ENCODE assay signal across 1 cellular context in the genomic region with DNA sequence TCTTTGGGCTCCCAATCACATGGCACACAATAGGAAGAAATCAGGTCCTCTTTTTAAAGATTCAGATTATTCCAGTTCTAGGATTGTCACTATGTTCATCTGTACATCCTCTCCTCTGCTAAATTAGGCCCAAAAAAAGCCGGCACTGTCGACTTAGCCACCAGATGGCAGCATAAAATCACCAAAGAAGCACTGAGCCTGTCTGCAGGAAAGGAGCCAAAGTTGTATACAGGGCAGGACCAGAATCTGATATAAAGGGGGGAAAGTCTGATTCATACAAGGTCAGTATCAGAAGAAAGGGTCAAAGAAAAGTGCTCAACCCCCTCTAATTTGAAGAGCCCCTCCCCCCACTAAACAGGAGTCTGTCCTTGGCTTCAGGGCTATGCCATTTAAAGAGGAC.
TF ChIP-seq lines count a peak whose summit lies in the region.

No MANE protein-coding gene starts in this region.

TF ChIP-seq in HEK293, 187 proteins besides CTCF, POLR2A, EP300 and RAD21 (continued from another document):
- TF ChIP-seq, protein P1, sequence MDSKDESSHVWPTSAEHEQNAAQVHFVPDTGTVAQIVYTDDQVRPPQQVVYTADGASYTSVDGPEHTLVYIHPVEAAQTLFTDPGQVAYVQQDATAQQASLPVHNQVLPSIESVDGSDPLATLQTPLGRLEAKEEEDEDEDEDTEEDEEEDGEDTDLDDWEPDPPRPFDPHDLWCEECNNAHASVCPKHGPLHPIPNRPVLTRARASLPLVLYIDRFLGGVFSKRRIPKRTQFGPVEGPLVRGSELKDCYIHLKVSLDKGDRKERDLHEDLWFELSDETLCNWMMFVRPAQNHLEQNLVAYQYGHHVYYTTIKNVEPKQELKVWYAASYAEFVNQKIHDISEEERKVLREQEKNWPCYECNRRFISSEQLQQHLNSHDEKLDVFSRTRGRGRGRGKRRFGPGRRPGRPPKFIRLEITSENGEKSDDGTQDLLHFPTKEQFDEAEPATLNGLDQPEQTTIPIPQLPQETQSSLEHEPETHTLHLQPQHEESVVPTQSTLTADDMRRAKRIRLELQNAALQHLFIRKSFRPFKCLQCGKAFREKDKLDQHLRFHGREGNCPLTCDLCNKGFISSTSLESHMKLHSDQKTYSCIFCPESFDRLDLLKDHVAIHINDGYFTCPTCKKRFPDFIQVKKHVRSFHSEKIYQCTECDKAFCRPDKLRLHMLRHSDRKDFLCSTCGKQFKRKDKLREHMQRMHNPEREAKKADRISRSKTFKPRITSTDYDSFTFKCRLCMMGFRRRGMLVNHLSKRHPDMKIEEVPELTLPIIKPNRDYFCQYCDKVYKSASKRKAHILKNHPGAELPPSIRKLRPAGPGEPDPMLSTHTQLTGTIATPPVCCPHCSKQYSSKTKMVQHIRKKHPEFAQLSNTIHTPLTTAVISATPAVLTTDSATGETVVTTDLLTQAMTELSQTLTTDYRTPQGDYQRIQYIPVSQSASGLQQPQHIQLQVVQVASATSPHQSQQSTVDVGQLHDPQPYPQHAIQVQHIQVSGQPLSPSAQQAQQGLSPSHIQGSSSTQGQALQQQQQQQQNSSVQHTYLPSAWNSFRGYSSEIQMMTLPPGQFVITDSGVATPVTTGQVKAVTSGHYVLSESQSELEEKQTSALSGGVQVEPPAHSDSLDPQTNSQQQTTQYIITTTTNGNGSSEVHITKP (tag by site-specific recombination; IDR thresholded peaks at IDR 0.05): peak; percentile 95
- no peak for TF ChIP-seq ZNF777 (tag by site-specific recombination; IDR thresholded peaks at IDR 0.05; ENCODE audit: borderline replicate concordance)
- peak; percentile 76; the same call in 1 of the 2 replicates for TF ChIP-seq ZSCAN30 (tag by site-specific recombination; IDR thresholded peaks at IDR 0.05)
- 0 out of 2 replicates have a peak, but pooled peaks have one; percentile 12 for TF ChIP-seq ZFP69B (tag by site-specific recombination; IDR thresholded peaks at IDR 0.05)
